In the genomic region with DNA sequence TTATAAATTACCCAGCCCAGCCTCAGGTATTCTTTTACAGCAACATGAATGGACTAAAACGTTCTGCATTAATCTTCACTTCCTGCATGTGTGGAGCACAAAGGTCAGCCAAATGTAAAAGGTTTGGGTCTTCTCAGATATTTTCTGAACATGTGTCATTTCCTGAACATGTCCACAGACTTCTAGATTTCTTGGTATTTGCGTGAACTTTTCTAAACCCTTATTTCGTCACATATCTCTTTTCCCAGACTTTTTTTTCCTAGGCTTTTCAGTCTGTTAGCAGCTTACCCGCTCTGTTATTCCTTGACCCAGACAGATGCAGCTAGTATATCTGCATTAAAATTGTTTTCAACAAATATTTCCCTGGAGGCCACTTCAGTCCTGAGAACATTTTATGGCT, we compare ENCODE assay signal across 32 cellular contexts.
"Had no signal": no experiment of that assay in that cellular context is flagged by ENCODE, and none has a peak within 500 bp of the region (broad histone marks: within the 10 kb centered on the region; RNA-seq: fewer than 3 reads in every experiment).

No MANE protein-coding gene starts in this region.

- H3K79me2 ChIP-seq: parathyroid adenoma had no signal

- H3K27ac Mint-ChIP-seq: activated CD4-positive, alpha-beta memory T cell treated with anti-CD3 and anti-CD28 coated beads for 36 hours; activated CD4-positive, alpha-beta T cell treated with anti-CD3 and anti-CD28 coated beads, Interleukin-2, amount 10 ng/mL, durations not matched to agents 24 days and 14 days; activated naive CD8-positive, alpha-beta T cell treated with anti-CD3 and anti-CD28 coated beads, Interleukin-2, amount 50 U/mL, for 24 hours; activated T-helper 17 cell treated with anti-CD3 and anti-CD28 coated beads, Interleukin-2, amount 50 U/mL, for 72 hours; effector memory CD8-positive, alpha-beta T cell; natural killer cell; neural progenitor cell; stimulated activated naive B cell treated with anti-CD40 and anti-IgM and Interleukin-4, amounts not matched to agents 10 μg/mL and 1 μg/mL and 100 μg/mL, for 72 hours; T-helper 17 cell had no signal

- H3K27me3 Mint-ChIP-seq: activated CD4-positive, alpha-beta T cell treated with anti-CD3 and anti-CD28 coated beads, Interleukin-2, amount 10 ng/mL, durations not matched to agents 24 days and 14 days; activated T-helper 17 cell treated with anti-CD3 and anti-CD28 coated beads, Interleukin-2, amount 50 U/mL, for 72 hours; T-helper 17 cell had no signal

- H3K36me3 Mint-ChIP-seq: activated CD4-positive, alpha-beta memory T cell treated with anti-CD3 and anti-CD28 coated beads for 36 hours; natural killer cell; neural progenitor cell; stimulated activated naive B cell treated with anti-CD40 and anti-IgM and Interleukin-4, amounts not matched to agents 10 μg/mL and 1 μg/mL and 100 μg/mL, for 72 hours had no signal

- DNase-seq: activated CD4-positive, alpha-beta memory T cell treated with anti-CD3 and anti-CD28 coated beads for 36 hours; activated CD4-positive, alpha-beta T cell treated with anti-CD3 and anti-CD28 coated beads, Interleukin-2, amount 10 ng/mL, durations not matched to agents 24 days and 14 days; activated gamma-delta T cell treated with Interleukin-2 at 50 U/mL for 16 hours; activated naive CD4-positive, alpha-beta T cell treated with anti-CD3 and anti-CD28 coated beads, Interleukin-2, amount 50 U/mL, for 16 hours; activated naive CD8-positive, alpha-beta T cell treated with anti-CD3 and anti-CD28 coated beads, Interleukin-2, amount 50 U/mL, for 24 hours; activated T-cell treated with anti-CD3 and anti-CD28 coated beads, Interleukin-2, amount 50 U/mL, for 4 hours; amygdala; cerebellar nuclear complex; effector memory CD8-positive, alpha-beta T cell; foreskin keratinocyte; heart right ventricle; left lung; lower lobe of right lung; mesenchymal stem cell; natural killer cell; occipital lobe; psoas muscle; stimulated activated CD4-positive, alpha-beta T cell treated with anti-CD3 and anti-CD28 coated beads, Interleukin-15, amount 100 ng/mL, for 24 hours; stimulated activated CD4-positive, alpha-beta T cell treated with anti-CD3 and anti-CD28 coated beads, Interleukin-2, amount 100 ng/mL, for 24 hours; stimulated activated naive B cell treated with anti-CD40 and anti-IgM and Interleukin-4, amounts not matched to agents 10 μg/mL and 1 μg/mL and 100 μg/mL, for 72 hours; stomach; T-helper 17 cell; T1000; thyroid gland; upper lobe of right lung had no signal

- H3K9me3 ChIP-seq: heart right ventricle, left lung, lower lobe of right lung, psoas muscle, thyroid gland, upper lobe of right lung had no signal

- H3K4me2 ChIP-seq: neural progenitor cell had no signal

- FAIRE-seq: islet of Langerhans had no signal

- H3K4me3 ChIP-seq: cardiac muscle cell, coronary artery, heart right ventricle, left lung, lower lobe of right lung, neural progenitor cell, psoas muscle, right atrium auricular region, stomach, thyroid gland, upper lobe of right lung had no signal

- H3K4me1 Mint-ChIP-seq: activated CD4-positive, alpha-beta T cell treated with anti-CD3 and anti-CD28 coated beads, Interleukin-2, amount 10 ng/mL, durations not matched to agents 24 days and 14 days; activated naive CD8-positive, alpha-beta T cell treated with anti-CD3 and anti-CD28 coated beads, Interleukin-2, amount 50 U/mL, for 24 hours; activated T-helper 17 cell treated with anti-CD3 and anti-CD28 coated beads, Interleukin-2, amount 50 U/mL, for 72 hours; natural killer cell; neural progenitor cell; stimulated activated naive B cell treated with anti-CD40 and anti-IgM and Interleukin-4, amounts not matched to agents 10 μg/mL and 1 μg/mL and 100 μg/mL, for 72 hours; T-helper 17 cell had no signal

- H3K36me3 ChIP-seq: cardiac muscle cell, heart right ventricle, left lung, lower lobe of right lung, neural progenitor cell, right atrium auricular region, stomach, thyroid gland, upper lobe of right lung had no signal

- H3K27ac ChIP-seq: cardiac muscle cell, coronary artery, foreskin keratinocyte, left lung, lower lobe of right lung, neural progenitor cell, parathyroid adenoma, psoas muscle, right atrium auricular region, stomach, thyroid gland, upper lobe of right lung had no signal

- H3K9me3 Mint-ChIP-seq: activated CD4-positive, alpha-beta memory T cell treated with anti-CD3 and anti-CD28 coated beads for 36 hours; activated naive CD8-positive, alpha-beta T cell treated with anti-CD3 and anti-CD28 coated beads, Interleukin-2, amount 50 U/mL, for 24 hours; activated T-cell treated with anti-CD3 and anti-CD28 coated beads, Interleukin-2, amount 50 U/mL, for 4 hours; activated T-helper 17 cell treated with anti-CD3 and anti-CD28 coated beads, Interleukin-2, amount 50 U/mL, for 72 hours; effector memory CD8-positive, alpha-beta T cell; natural killer cell; stimulated activated naive B cell treated with anti-CD40 and anti-IgM and Interleukin-4, amounts not matched to agents 10 μg/mL and 1 μg/mL and 100 μg/mL, for 72 hours had no signal

- H3K27me3 ChIP-seq: cardiac muscle cell, foreskin keratinocyte, left lung, neural progenitor cell, right atrium auricular region, stomach, thyroid gland, upper lobe of right lung had no signal

- H3K4me3 Mint-ChIP-seq: activated CD4-positive, alpha-beta memory T cell treated with anti-CD3 and anti-CD28 coated beads for 36 hours; activated CD4-positive, alpha-beta T cell treated with anti-CD3 and anti-CD28 coated beads, Interleukin-2, amount 10 ng/mL, durations not matched to agents 24 days and 14 days; activated naive CD8-positive, alpha-beta T cell treated with anti-CD3 and anti-CD28 coated beads, Interleukin-2, amount 50 U/mL, for 24 hours; activated T-cell treated with anti-CD3 and anti-CD28 coated beads, Interleukin-2, amount 50 U/mL, for 4 hours; activated T-helper 17 cell treated with anti-CD3 and anti-CD28 coated beads, Interleukin-2, amount 50 U/mL, for 72 hours; effector memory CD8-positive, alpha-beta T cell; natural killer cell; neural progenitor cell; stimulated activated naive B cell treated with anti-CD40 and anti-IgM and Interleukin-4, amounts not matched to agents 10 μg/mL and 1 μg/mL and 100 μg/mL, for 72 hours; T-helper 17 cell had no signal

- H2AFZ ChIP-seq: neural progenitor cell, parathyroid adenoma had no signal

- H3K4me1 ChIP-seq: foreskin keratinocyte, heart right ventricle, left lung, lower lobe of right lung, neural progenitor cell, parathyroid adenoma, psoas muscle, right atrium auricular region, stomach, thyroid gland, upper lobe of right lung had no signal

- H3K9ac ChIP-seq: neural progenitor cell, parathyroid adenoma had no signal
